Comparison of ENCODE assay signal across 1 cellular context in genomic region chr1:180927841-180928240, GRCh38.
TF ChIP-seq lines count a peak whose summit lies in the region.

No MANE protein-coding gene starts in this region.

TF ChIP-seq in GM23338, 12 proteins besides CTCF, POLR2A, EP300 and RAD21 (continued from another document):
- TF ChIP-seq ZNF462 (CRISPR knock-in tag; IDR thresholded peaks at IDR 0.05) (no peak), NANOG (IDR thresholded peaks at IDR 0.05; ENCODE audit: borderline replicate concordance) (no peak), JUNB (IDR thresholded peaks at IDR 0.05; ENCODE audit: unreplicated experiment) (no peak), CREB1 (CRISPR knock-in tag; IDR thresholded peaks at IDR 0.05; ENCODE audit: low read depth) (no peak), EZH2 (IDR thresholded peaks at IDR 0.05; ENCODE audit: low read depth, unreplicated experiment) (no peak), EZH2phosphoT487 (IDR thresholded peaks at IDR 0.05; ENCODE audit: unreplicated experiment) (no peak), ZNF114 (CRISPR knock-in tag; IDR thresholded peaks at IDR 0.05) (no peak), STAT1 (IDR thresholded peaks at IDR 0.05; ENCODE audit: unreplicated experiment) (no peak)
